Comparison of ENCODE assay signal across 9 cellular contexts in the genomic region with DNA sequence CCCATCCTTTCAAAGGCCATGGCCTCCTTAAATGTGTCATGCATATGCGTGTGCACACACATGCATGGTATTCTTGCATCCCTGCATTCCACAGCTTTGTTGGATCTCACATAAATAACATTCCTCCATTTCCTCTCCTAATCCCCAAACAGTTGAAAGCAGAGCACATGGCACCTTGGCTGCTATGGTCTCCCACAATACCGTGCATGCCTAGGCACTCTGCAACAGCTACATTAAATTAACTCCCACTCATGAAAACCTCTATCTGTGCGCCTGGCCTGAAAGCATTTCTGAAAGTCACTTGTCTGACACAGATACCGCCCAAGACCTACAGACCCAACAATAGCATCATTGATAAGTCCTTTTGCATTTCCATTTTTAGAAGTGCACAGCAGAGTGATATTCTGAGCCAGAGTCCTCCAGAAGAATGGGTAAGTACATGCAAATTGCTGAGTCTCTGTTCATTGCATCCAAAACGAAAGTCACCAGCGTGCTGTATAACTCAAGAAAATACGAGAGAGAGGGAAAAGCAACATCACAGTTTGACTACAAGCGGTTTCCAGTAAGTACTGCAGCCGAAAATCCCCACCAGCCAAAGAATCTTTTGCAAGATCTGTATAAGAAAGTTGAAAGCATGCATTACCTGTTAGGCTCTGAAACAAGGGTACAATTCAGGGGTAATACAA. TPM values are rescaled to one million over a fixed set of nuclear protein-coding genes. Genes with fewer than 3 reads are reported as not detected.
DNase-seq lines count a peak whose midpoint lies in the region; ATAC-seq lines count a peak whose summit lies in the region.
"Had no signal": no experiment of that assay in that cellular context is flagged by ENCODE, and none has a peak within 500 bp of the region (broad histone marks: within the 10 kb centered on the region; RNA-seq: fewer than 3 reads in every experiment).

No MANE protein-coding gene starts in this region.

- intact Hi-C loops in left ventricle myocardium superior (cut with micrococcal nuclease), result no loop called here

- peak; percentile 58 for ATAC-seq in GM18520 (IDR thresholded peaks at IDR 0.05; ENCODE audit: unreplicated experiment)
- ATAC-seq in left ventricle myocardium superior, result peak; percentile 65
- ATAC-seq: Panc1 had no signal

- DNase-seq in HCEC 1CT (peak; percentile 21), OCI-M1 (lab: John Stamatoyannopoulos, UW) (peak; percentile 1), left ventricle myocardium superior (no peak), NCI-H146 treated with DMSO at 0.1 percent for 48 hours (lab: John Stamatoyannopoulos, UW; ENCODE audit: unreplicated experiment) (no peak), kidney tubule cell (ENCODE audit: low spot score) (no peak), NCI-H748 treated with DMSO at 0.1 percent for 48 hours (lab: John Stamatoyannopoulos, UW) (no peak)
- no peak for DNase-seq in activated CD4-positive, CD25-positive, alpha-beta regulatory T cell (lab: John Stamatoyannopoulos, UW)

RNA-seq across cellular contexts. Expression of a gene that starts 0.4 kb away (rescaled TPM):
- total RNA-seq in left ventricle myocardium superior, result 268 TPM

RNA-seq across cellular contexts. Expression of a gene that starts 21.2 kb away (rescaled TPM):
- 0.74 TPM for total RNA-seq in left ventricle myocardium superior

RNA-seq across cellular contexts. Expression of a gene that starts 48.8 kb away (rescaled TPM):
- not detected for total RNA-seq in left ventricle myocardium superior

RNA-seq across cellular contexts. Expression of a gene that starts 50.2 kb away (rescaled TPM):
- 0.52 TPM for total RNA-seq in left ventricle myocardium superior

Comparison
In these comparisons a context has a peak if more than half of its experiments do, and no peak if none do; other contexts are left out.
1. DNase-seq: peak in HCEC 1CT (single experiment) and OCI-M1 (single experiment); none in left ventricle myocardium superior (single experiment), NCI-H146 treated with DMSO at 0.1 percent for 48 hours (single experiment), activated CD4-positive, CD25-positive, alpha-beta regulatory T cell (0 of 4), kidney tubule cell (single experiment) and NCI-H748 treated with DMSO at 0.1 percent for 48 hours (single experiment).